Comparison of ENCODE assay signal across 27 cellular contexts in genomic region chr3:37599779-37600178, GRCh38.
"Had no signal": no experiment of that assay in that cellular context is flagged by ENCODE, and none has a peak within 500 bp of the region (broad histone marks: within the 10 kb centered on the region; RNA-seq: fewer than 3 reads in every experiment).

No MANE protein-coding gene starts in this region.

- H3K36me3 ChIP-seq: neural progenitor cell, ovary, thyroid gland, transverse colon, upper lobe of right lung, uterus had no signal

- H3K9ac ChIP-seq: neural progenitor cell, parathyroid adenoma had no signal

- DNase-seq: naive thymus-derived CD4-positive, alpha-beta T cell; natural killer cell; occipital lobe; ovary; posterior cingulate gyrus; psoas muscle; spleen; stimulated activated CD4-positive, alpha-beta T cell treated with anti-CD3 and anti-CD28 coated beads, Interleukin-12 subunit alpha, Interleukin-12 subunit beta, amount 100 ng/mL, for 4 hours; stimulated activated CD4-positive, alpha-beta T cell treated with anti-CD3 and anti-CD28 coated beads, Interleukin-1b, Interleukin-23, amount 100 ng/mL, for 48 hours; stimulated activated CD4-positive, alpha-beta T cell treated with anti-CD3 and anti-CD28 coated beads, Interleukin-4, amount 100 ng/mL, for 1 hour; stimulated activated CD4-positive, alpha-beta T cell treated with anti-CD3 and anti-CD28 coated beads, Interleukin-4, amount 100 ng/mL, for 4 hours; stimulated activated CD8-positive, alpha-beta memory T cell treated with anti-CD3 and anti-CD28 coated beads, Interleukin-4, amount 100 ng/mL, for 48 hours; stimulated activated naive CD4-positive, alpha-beta T cell; stimulated activated naive CD8-positive, alpha-beta T cell treated with anti-CD3 and anti-CD28 coated beads, Interleukin-15, amount 100 ng/mL, for 72 hours; stimulated activated naive CD8-positive, alpha-beta T cell treated with anti-CD3 and anti-CD28 coated beads, Interleukin-15, Interleukin-2, amounts not matched to agents 100 U/mL and 50 U/mL, for 24 hours; substantia nigra; testis; transverse colon; upper lobe of right lung; uterus had no signal

- H3K4me3 ChIP-seq: neural progenitor cell, ovary, psoas muscle, skin epidermis, smooth muscle cell, spleen, suprapubic skin, testis, thyroid gland, transverse colon, upper lobe of right lung, uterus had no signal

- H3K9me3 ChIP-seq: ovary, psoas muscle, spleen, suprapubic skin, testis, thyroid gland, transverse colon, upper lobe of right lung, uterus had no signal

- H3K27ac ChIP-seq: neural progenitor cell, ovary, parathyroid adenoma, psoas muscle, skin epidermis, spleen, suprapubic skin, testis, thyroid gland, transverse colon, upper lobe of right lung, uterus had no signal

- H3K4me2 ChIP-seq: neural progenitor cell, smooth muscle cell had no signal

- ATAC-seq: naive thymus-derived CD4-positive, alpha-beta T cell; natural killer cell; psoas muscle; stimulated activated memory B cell treated with anti-CD40 and anti-IgM and Interleukin-4, amounts not matched to agents 10 μg/mL and 1 μg/mL and 100 μg/mL, for 72 hours; stimulated activated naive CD8-positive, alpha-beta T cell treated with anti-CD3 and anti-CD28 coated beads, Interleukin-15, amount 100 ng/mL, for 72 hours; stimulated activated naive CD8-positive, alpha-beta T cell treated with anti-CD3 and anti-CD28 coated beads, Interleukin-15, Interleukin-2, amounts not matched to agents 100 U/mL and 50 U/mL, for 24 hours; upper lobe of right lung had no signal

- H2AFZ ChIP-seq: neural progenitor cell, parathyroid adenoma had no signal

- H3K27me3 ChIP-seq: neural progenitor cell, ovary, spleen, suprapubic skin, testis, thyroid gland, transverse colon, upper lobe of right lung, uterus had no signal

- H3K4me1 ChIP-seq: neural progenitor cell, parathyroid adenoma, psoas muscle, testis, uterus had no signal
